In the genomic region with DNA sequence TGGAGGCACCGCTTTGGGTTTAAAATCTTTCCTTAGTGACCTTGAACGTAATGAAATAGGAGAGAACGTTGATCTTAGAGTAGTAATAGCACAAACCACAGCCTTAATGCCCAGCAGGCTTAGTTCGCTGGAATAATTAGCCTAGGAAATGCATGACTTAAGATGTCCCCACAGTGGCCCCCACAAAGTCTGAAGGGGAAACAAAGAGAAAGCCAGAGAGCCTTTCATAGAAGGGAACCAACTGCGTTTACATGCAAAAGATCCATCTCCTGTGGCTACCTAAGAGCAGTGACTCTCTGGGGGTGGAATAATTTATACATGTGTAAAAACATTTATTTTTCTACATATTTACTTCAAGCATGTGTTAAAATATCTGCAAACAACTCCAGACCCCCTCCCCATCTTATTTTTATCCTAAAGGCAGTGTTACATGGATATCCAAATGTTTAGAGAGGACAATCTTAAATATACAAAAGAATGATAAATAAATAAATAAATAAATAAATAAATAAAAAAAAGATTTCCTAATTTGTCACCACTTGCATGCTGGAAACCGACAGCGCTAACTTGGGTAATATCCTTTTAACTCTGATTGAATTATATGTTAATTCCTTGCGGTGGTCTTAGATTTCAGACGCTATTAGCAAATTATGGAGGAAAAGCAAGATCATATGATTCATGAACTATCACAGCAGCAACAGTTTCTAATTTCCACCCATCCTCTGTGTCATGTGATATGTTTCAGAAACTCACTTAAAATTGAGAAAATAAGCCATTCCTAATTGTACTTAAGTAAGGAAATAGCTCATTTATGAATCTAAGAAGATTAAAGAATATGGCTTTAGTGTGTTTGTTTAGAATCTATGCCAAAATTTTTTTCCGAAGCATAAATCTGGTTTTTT, we compare ENCODE assay signal across 1 cellular context.
TF ChIP-seq lines count a peak whose summit lies in the region.

No MANE protein-coding gene starts in this region.

TF ChIP-seq in HEK293, 187 proteins besides CTCF, POLR2A, EP300 and RAD21 (continued from another document and continues in another):
- TF ChIP-seq, protein P1, sequence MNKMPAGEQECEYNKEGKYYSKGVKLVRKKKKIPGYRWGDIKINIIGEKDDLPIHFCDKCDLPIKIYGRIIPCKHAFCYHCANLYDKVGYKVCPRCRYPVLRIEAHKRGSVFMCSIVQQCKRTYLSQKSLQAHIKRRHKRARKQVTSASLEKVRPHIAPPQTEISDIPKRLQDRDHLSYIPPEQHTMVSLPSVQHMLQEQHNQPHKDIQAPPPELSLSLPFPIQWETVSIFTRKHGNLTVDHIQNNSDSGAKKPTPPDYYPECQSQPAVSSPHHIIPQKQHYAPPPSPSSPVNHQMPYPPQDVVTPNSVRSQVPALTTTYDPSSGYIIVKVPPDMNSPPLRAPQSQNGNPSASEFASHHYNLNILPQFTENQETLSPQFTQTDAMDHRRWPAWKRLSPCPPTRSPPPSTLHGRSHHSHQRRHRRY (tag by site-specific recombination; IDR thresholded peaks at IDR 0.05): no peak
- TF ChIP-seq ZNF16 (tag by site-specific recombination; IDR thresholded peaks at IDR 0.05; ENCODE audit: low read depth): no peak
- TF ChIP-seq ZNF621 (tag by site-specific recombination; IDR thresholded peaks at IDR 0.05): no peak
- no peak for TF ChIP-seq MYNN (tag by site-specific recombination; IDR thresholded peaks at IDR 0.05; ENCODE audit: borderline replicate concordance)
- TF ChIP-seq ZNF280C (tag by site-specific recombination; IDR thresholded peaks at IDR 0.05): no peak
- TF ChIP-seq ZNF501 (tag by site-specific recombination; IDR thresholded peaks at IDR 0.05): no peak
- no peak for TF ChIP-seq ZNF548 (tag by site-specific recombination; IDR thresholded peaks at IDR 0.05)
- TF ChIP-seq ZSCAN5A (tag by site-specific recombination; IDR thresholded peaks at IDR 0.05): no peak
- TF ChIP-seq ZFHX2 (tag by site-specific recombination; conservative IDR thresholded peaks at IDR 0.05): no peak
- no peak for TF ChIP-seq ZNF561 (tag by site-specific recombination; IDR thresholded peaks at IDR 0.05; ENCODE audit: borderline replicate concordance)
- no peak for TF ChIP-seq ZNF221 (tag by site-specific recombination; IDR thresholded peaks at IDR 0.05; ENCODE audit: borderline replicate concordance)
- TF ChIP-seq, protein P2, sequence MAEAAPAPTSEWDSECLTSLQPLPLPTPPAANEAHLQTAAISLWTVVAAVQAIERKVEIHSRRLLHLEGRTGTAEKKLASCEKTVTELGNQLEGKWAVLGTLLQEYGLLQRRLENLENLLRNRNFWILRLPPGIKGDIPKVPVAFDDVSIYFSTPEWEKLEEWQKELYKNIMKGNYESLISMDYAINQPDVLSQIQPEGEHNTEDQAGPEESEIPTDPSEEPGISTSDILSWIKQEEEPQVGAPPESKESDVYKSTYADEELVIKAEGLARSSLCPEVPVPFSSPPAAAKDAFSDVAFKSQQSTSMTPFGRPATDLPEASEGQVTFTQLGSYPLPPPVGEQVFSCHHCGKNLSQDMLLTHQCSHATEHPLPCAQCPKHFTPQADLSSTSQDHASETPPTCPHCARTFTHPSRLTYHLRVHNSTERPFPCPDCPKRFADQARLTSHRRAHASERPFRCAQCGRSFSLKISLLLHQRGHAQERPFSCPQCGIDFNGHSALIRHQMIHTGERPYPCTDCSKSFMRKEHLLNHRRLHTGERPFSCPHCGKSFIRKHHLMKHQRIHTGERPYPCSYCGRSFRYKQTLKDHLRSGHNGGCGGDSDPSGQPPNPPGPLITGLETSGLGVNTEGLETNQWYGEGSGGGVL (tag by site-specific recombination; IDR thresholded peaks at IDR 0.05): no peak
- TF ChIP-seq SCRT1 (tag by site-specific recombination; IDR thresholded peaks at IDR 0.05; ENCODE audit: borderline replicate concordance): no peak
- TF ChIP-seq ZNF354C (tag by site-specific recombination; IDR thresholded peaks at IDR 0.05; ENCODE audit: borderline replicate concordance, low read depth): 0 out of 2 replicates have a peak, but pooled peaks have one; percentile 57
- no peak for TF ChIP-seq RBAK (tag by site-specific recombination; IDR thresholded peaks at IDR 0.05)
- TF ChIP-seq SP2 (tag by site-specific recombination; IDR thresholded peaks at IDR 0.05): no peak
- TF ChIP-seq, protein P3, sequence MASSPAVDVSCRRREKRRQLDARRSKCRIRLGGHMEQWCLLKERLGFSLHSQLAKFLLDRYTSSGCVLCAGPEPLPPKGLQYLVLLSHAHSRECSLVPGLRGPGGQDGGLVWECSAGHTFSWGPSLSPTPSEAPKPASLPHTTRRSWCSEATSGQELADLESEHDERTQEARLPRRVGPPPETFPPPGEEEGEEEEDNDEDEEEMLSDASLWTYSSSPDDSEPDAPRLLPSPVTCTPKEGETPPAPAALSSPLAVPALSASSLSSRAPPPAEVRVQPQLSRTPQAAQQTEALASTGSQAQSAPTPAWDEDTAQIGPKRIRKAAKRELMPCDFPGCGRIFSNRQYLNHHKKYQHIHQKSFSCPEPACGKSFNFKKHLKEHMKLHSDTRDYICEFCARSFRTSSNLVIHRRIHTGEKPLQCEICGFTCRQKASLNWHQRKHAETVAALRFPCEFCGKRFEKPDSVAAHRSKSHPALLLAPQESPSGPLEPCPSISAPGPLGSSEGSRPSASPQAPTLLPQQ (tag by site-specific recombination; IDR thresholded peaks at IDR 0.05): no peak
- no peak for TF ChIP-seq ZNF112 (tag by site-specific recombination; IDR thresholded peaks at IDR 0.05)
- peak; percentile 93 for TF ChIP-seq ZNF518A (tag by site-specific recombination; conservative IDR thresholded peaks at IDR 0.05; ENCODE audit: low read depth)
- TF ChIP-seq PRDM4 (tag by site-specific recombination; IDR thresholded peaks at IDR 0.05): peak; percentile 52; the same call in 1 of the 2 replicates
- TF ChIP-seq, protein P4, sequence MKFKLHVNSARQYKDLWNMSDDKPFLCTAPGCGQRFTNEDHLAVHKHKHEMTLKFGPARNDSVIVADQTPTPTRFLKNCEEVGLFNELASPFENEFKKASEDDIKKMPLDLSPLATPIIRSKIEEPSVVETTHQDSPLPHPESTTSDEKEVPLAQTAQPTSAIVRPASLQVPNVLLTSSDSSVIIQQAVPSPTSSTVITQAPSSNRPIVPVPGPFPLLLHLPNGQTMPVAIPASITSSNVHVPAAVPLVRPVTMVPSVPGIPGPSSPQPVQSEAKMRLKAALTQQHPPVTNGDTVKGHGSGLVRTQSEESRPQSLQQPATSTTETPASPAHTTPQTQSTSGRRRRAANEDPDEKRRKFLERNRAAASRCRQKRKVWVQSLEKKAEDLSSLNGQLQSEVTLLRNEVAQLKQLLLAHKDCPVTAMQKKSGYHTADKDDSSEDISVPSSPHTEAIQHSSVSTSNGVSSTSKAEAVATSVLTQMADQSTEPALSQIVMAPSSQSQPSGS (tag by site-specific recombination; IDR thresholded peaks at IDR 0.05; ENCODE audit: low read depth): no peak
- no peak for TF ChIP-seq ZNF24 (tag by site-specific recombination; IDR thresholded peaks at IDR 0.05)
- no peak for TF ChIP-seq ZNF776 (tag by site-specific recombination; IDR thresholded peaks at IDR 0.05; ENCODE audit: borderline replicate concordance)
- no peak for TF ChIP-seq ZNF175 (tag by site-specific recombination; IDR thresholded peaks at IDR 0.05)
- TF ChIP-seq ZNF214 (tag by site-specific recombination; IDR thresholded peaks at IDR 0.05; ENCODE audit: borderline replicate concordance): no peak
- TF ChIP-seq, protein P5, sequence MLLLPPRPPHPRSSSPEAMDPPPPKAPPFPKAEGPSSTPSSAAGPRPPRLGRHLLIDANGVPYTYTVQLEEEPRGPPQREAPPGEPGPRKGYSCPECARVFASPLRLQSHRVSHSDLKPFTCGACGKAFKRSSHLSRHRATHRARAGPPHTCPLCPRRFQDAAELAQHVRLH (tag by site-specific recombination; IDR thresholded peaks at IDR 0.05): no peak
- TF ChIP-seq ZNF513 (tag by site-specific recombination; IDR thresholded peaks at IDR 0.05): no peak
- no peak for TF ChIP-seq ELK4 (IDR thresholded peaks at IDR 0.05; ENCODE audit: borderline replicate concordance, low read depth, low read length)
- no peak for TF ChIP-seq YY2 (tag by site-specific recombination; IDR thresholded peaks at IDR 0.05)
